Comparison of ENCODE assay signal across 23 cellular contexts in the genomic region with DNA sequence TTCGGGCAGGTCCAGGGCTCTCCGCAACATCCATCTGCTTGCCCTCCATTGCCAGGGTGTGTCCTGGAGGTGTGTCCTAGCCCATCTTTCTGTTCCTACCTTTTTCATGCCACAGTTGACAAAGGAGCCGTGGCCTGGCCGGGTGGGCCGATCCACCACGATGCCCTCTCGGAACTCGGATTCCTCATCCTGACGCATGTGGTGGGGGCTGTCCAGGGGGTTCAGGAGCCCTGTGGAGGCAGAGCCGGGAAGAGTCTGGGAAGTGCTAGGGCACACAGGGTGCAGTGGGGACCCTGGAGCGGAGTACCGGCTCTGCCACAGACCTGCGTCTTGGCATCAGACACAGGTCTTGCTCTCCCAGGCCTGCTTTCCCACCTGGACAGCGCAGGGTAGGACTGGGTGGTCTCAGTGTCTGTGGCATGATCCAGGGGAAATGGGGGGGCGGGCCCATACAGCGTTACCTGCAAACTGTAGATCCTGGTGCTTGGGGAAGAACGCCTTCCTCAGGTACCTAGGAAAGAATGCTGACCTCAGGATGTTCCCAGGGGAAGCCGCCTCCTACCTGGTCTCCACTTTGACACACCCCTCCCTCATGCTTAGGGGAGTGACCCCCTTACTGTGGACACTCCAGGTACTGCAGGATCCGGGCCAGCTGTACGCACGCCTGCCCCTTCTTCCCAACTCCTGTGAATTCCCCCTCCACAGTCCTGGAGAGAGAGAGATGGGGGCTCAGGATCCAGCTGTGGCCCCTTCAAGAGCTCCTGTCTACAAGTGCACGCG. TPM values are rescaled to one million over a fixed set of nuclear protein-coding genes. Genes with fewer than 3 reads are reported as not detected.
DNase-seq lines count a peak whose midpoint lies in the region; ATAC-seq and TF ChIP-seq lines count a peak whose summit lies in the region.
"Had no signal": no experiment of that assay in that cellular context is flagged by ENCODE, and none has a peak within 500 bp of the region (broad histone marks: within the 10 kb centered on the region; RNA-seq: fewer than 3 reads in every experiment).

No MANE protein-coding gene starts in this region.

- peak overlapping the region; percentile 45 for H3K4me3 Mint-ChIP-seq in CD4-positive, alpha-beta T cell
- H3K4me3 Mint-ChIP-seq: activated CD4-positive, alpha-beta T cell treated with anti-CD3 and anti-CD28 coated beads, Interleukin-2, amount 10 ng/mL, durations not matched to agents 7 days and 5 days; T-cell had no signal

- H3K4me1 Mint-ChIP-seq in CD4-positive, alpha-beta T cell (ENCODE audit: low read depth), result peaks cover 19% of the 10 kb centered on the region

- H3K27ac Mint-ChIP-seq in CD4-positive, alpha-beta T cell, result no peak overlapping the region
- H3K27ac Mint-ChIP-seq: activated CD4-positive, alpha-beta T cell treated with anti-CD3 and anti-CD28 coated beads, Interleukin-2, amount 10 ng/mL, durations not matched to agents 7 days and 5 days; T-cell had no signal

- H3K36me3 ChIP-seq in WERI-Rb-1 (peaks cover 71% of the 10 kb centered on the region), kidney epithelial cell (ENCODE audit: control insufficient read depth, insufficient read depth, low read length) (peaks cover 2% of the 10 kb centered on the region)

- H3K27ac ChIP-seq in CD4-positive, alpha-beta T cell (ENCODE audit: low read depth, low read length), result no peak overlapping the region
- no peak overlapping the region for H3K27ac ChIP-seq in WERI-Rb-1
- H3K27ac ChIP-seq: epithelial cell of prostate, upper lobe of left lung had no signal

- H3K4me3 ChIP-seq in WERI-Rb-1 (ENCODE audit: low read depth, low read length) (no peak overlapping the region), kidney epithelial cell (ENCODE audit: low read depth, low read length) (no peak overlapping the region)
- H3K4me3 ChIP-seq: upper lobe of left lung had no signal

- H3K9me3 Mint-ChIP-seq in CD4-positive, alpha-beta T cell, result no peaks in the 10 kb centered on the region
- H3K9me3 Mint-ChIP-seq: activated CD4-positive, alpha-beta T cell treated with anti-CD3 and anti-CD28 coated beads, Interleukin-2, amount 10 ng/mL, durations not matched to agents 7 days and 5 days; T-cell had no signal

- DNase-seq in CD4-positive, alpha-beta T cell, result no peak
- DNase-seq in WERI-Rb-1 (peak; percentile 63), kidney epithelial cell (ENCODE audit: low read depth) (no peak), left lobe of liver (ENCODE audit: low spot score) (no peak)
- DNase-seq: activated CD4-positive, alpha-beta T cell treated with anti-CD3 and anti-CD28 coated beads, Interleukin-2, amount 10 ng/mL, durations not matched to agents 7 days and 5 days; activated CD8-positive, alpha-beta memory T cell treated with anti-CD3 and anti-CD28 coated beads, Interleukin-2, amount 50 U/mL, for 4 hours; activated effector memory CD4-positive, alpha-beta T cell treated with Interleukin-2 at 50 U/mL for 16 hours; EL; foreskin fibroblast; hippocampal formation; kidney; NCI-H1105 treated with DMSO at 0.1 percent for 48 hours; NCI-H774; nucleus accumbens; SHP77 treated with DMSO at 0.1 percent for 48 hours; stimulated activated CD4-positive, alpha-beta T cell treated with anti-CD3 and anti-CD28 coated beads, Interleukin-12 subunit alpha, Interleukin-12 subunit beta, amount 100 ng/mL, for 4 hours; T-cell had no signal

- intact Hi-C loops in CD4-positive, alpha-beta T cell (cut with DNase I, micrococcal nuclease), result loop anchor here in 1 of 2 experiments (5.0 kb wide), 1 partner anchor 39 kb away; a partner anchor contains a TSS

- H3K27me3 Mint-ChIP-seq in CD4-positive, alpha-beta T cell, result no peaks in the 10 kb centered on the region
- H3K27me3 Mint-ChIP-seq: activated CD4-positive, alpha-beta T cell treated with anti-CD3 and anti-CD28 coated beads, Interleukin-2, amount 10 ng/mL, durations not matched to agents 7 days and 5 days; T-cell had no signal

- no peak for ATAC-seq in CD4-positive, alpha-beta T cell (ENCODE audit: poor library complexity)
- ATAC-seq in HG03469 (IDR thresholded peaks at IDR 0.05; ENCODE audit: unreplicated experiment) (no peak), left lobe of liver (no peak), GM21367 (IDR thresholded peaks at IDR 0.05; ENCODE audit: unreplicated experiment) (no peak), HG03439 (IDR thresholded peaks at IDR 0.05; ENCODE audit: unreplicated experiment) (no peak)
- ATAC-seq: T-cell had no signal

- no peaks in the 10 kb centered on the region for H3K27me3 ChIP-seq in CD4-positive, alpha-beta T cell (ENCODE audit: control insufficient read depth, insufficient read depth, low read length)
- H3K27me3 ChIP-seq in WERI-Rb-1 (ENCODE audit: insufficient read depth, low read depth, severe bottlenecking) (no peaks in the 10 kb centered on the region), kidney epithelial cell (ENCODE audit: control insufficient read depth, insufficient read depth, low read length) (no peaks in the 10 kb centered on the region)
- H3K27me3 ChIP-seq: upper lobe of left lung had no signal

- no peak for TF ChIP-seq CTCF in CD4-positive, alpha-beta T cell (IDR thresholded peaks at IDR 0.05)
- peak; percentile 27 for TF ChIP-seq CTCF in GM12873 (IDR thresholded peaks at IDR 0.05; ENCODE audit: insufficient read depth, low read depth, low read length, missing control alignments)
- TF ChIP-seq CTCF in WERI-Rb-1 (IDR thresholded peaks at IDR 0.05; ENCODE audit: low read depth, low read length), result peak; percentile 47
- TF ChIP-seq CTCF in kidney epithelial cell (IDR thresholded peaks at IDR 0.05; ENCODE audit: insufficient read depth, low read length, poor library complexity, severe bottlenecking), result peak; percentile 6

- peaks cover 72% of the 10 kb centered on the region for H3K36me3 Mint-ChIP-seq in CD4-positive, alpha-beta T cell (ENCODE audit: low read depth)

- CTCF ChIA-PET in CD4-positive, alpha-beta T cell (lab: Charles Lee), result interaction anchor here (0.6 to 5.1 kb wide), 2 partner anchors 8 to 97 kb away, joined by 3 to 44 read pairs; a partner anchor contains a TSS

- H3K9me3 ChIP-seq in CD4-positive, alpha-beta T cell (ENCODE audit: control insufficient read depth, low read length), result no peaks in the 10 kb centered on the region
- no peaks in the 10 kb centered on the region for H3K9me3 ChIP-seq in WERI-Rb-1 (ENCODE audit: severe bottlenecking)
- H3K9me3 ChIP-seq: upper lobe of left lung had no signal

- POLR2A ChIA-PET in CD4-positive, alpha-beta T cell (lab: Charles Lee), result no interaction called here

RNA-seq across cellular contexts. Expression of a gene that starts 3.5 kb away (rescaled TPM):
- 10 to 100 TPM; 22.2 to 27.6 TPM for total RNA-seq in CD4-positive, alpha-beta T cell
- total RNA-seq in kidney epithelial cell, result 33.1 and 61.1 TPM in 2 replicates
- 36.7 TPM for total RNA-seq in left lobe of liver

RNA-seq across cellular contexts. Expression of a gene that starts 7.8 kb away (rescaled TPM):
- 1 to 10 TPM; 3.2 to 3.7 TPM for total RNA-seq in CD4-positive, alpha-beta T cell
- total RNA-seq in kidney epithelial cell (18.8 and 20.5 TPM in 2 replicates), left lobe of liver (53.0 TPM)

RNA-seq across cellular contexts. Expression of a gene that starts 39.1 kb away (rescaled TPM):
- 10 to 100 TPM; 25.4 to 28.7 TPM for total RNA-seq in CD4-positive, alpha-beta T cell
- 17.7 and 19.0 TPM in 2 replicates for total RNA-seq in kidney epithelial cell
- total RNA-seq in left lobe of liver, result 14.1 TPM

RNA-seq across cellular contexts. Expression of a gene that starts 54.4 kb away (rescaled TPM):
- 10 to 100 TPM; 25.4 to 32.6 TPM for total RNA-seq in CD4-positive, alpha-beta T cell
- total RNA-seq in kidney epithelial cell, result 24.2 and 49.8 TPM in 2 replicates
- total RNA-seq in left lobe of liver, result 15.6 TPM

RNA-seq across cellular contexts. Expression of a gene that starts 55.6 kb away (rescaled TPM):
- total RNA-seq in CD4-positive, alpha-beta T cell, result 1 to 10 TPM; 2.8 to 4.7 TPM
- total RNA-seq in kidney epithelial cell (6.8 and 9.4 TPM in 2 replicates), left lobe of liver (9.6 TPM)
